In the genomic region with DNA sequence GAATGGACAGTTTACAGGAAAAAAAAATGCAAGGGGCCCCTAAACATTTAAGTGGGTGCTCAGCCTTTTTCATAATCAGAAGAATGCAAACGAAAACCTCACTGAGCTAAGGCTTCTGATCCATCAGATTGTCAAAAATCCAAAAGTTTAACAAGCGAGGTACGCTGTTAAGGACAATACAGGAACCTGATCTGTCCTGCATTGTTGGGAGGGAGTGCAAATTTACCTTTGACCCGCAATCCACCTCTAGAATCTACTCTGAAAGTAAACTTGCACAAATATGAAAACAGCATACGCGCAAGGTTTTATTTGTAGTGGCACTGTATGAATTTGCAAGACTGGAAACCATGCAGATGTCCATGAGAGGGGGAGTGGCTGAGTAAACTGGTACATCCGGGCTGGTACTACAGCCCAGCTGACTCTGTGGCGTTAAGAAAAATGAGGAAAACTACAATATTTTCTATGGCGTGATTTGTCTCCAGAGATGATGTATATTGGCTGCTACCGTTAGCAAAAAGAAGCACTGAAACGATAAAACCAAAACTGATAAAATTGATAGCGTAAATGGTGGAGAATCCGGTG, we compare ENCODE assay signal across 1 cellular context.
TF ChIP-seq lines count a peak whose summit lies in the region.

No MANE protein-coding gene starts in this region.

TF ChIP-seq in endothelial cell of umbilical vein, 7 proteins besides CTCF, POLR2A, EP300 and RAD21:
- TF ChIP-seq EZH2 (IDR thresholded peaks at IDR 0.05; ENCODE audit: borderline replicate concordance, low read depth, low read length, severe bottlenecking): no peak
- TF ChIP-seq POLR2AphosphoS5 (IDR thresholded peaks at IDR 0.05; ENCODE audit: insufficient read depth, low read depth, low read length): no peak
- no peak for TF ChIP-seq GATA2 (IDR thresholded peaks at IDR 0.05; ENCODE audit: insufficient read depth, insufficient read length, low read depth, low read length)
